Comparison of ENCODE assay signal across 9 cellular contexts in genomic region chr7:80916770-80917681, GRCh38. TPM values are rescaled to one million over a fixed set of nuclear protein-coding genes. Genes with fewer than 3 reads are reported as not detected.
DNase-seq lines count a peak whose midpoint lies in the region; ATAC-seq and TF ChIP-seq lines count a peak whose summit lies in the region.
"Had no signal": no experiment of that assay in that cellular context is flagged by ENCODE, and none has a peak within 500 bp of the region (broad histone marks: within the 10 kb centered on the region; RNA-seq: fewer than 3 reads in every experiment).

No MANE protein-coding gene starts in this region.

- H3K36me3 Mint-ChIP-seq in natural killer cell treated with Interleukin-12 subunit alpha and Interleukin-12 subunit beta and Interleukin-15 and Interleukin-18, amount 100 ng/mL, for 72 hours: peaks cover 5% of the 10 kb centered on the region
- H3K36me3 Mint-ChIP-seq: activated naive CD8-positive, alpha-beta T cell treated with anti-CD3 and anti-CD28 coated beads, Interleukin-2, amount 10 ng/mL, durations not matched to agents 7 days and 5 days had no signal

- H3K4me1 ChIP-seq in Panc1 (ENCODE audit: control insufficient read depth, insufficient read depth, low read length) (peaks cover 51% of the 10 kb centered on the region), sigmoid colon (peaks cover 0 to 57% (median 35%) of the 10 kb centered on the region in 4 donors), ovary (ENCODE audit: insufficient read depth) (no peaks in the 10 kb centered on the region)

- H3K27ac ChIP-seq in Panc1 (ENCODE audit: low read length) (peak overlapping the region; percentile 100), sigmoid colon (peak overlapping the region in 3 of 4 donors; percentile 83 to 91 (median 86)), ovary (no peak overlapping the region)

- peaks cover 0 to 7% of the 10 kb centered on the region in 2 donors for H3K4me1 Mint-ChIP-seq in natural killer cell treated with Interleukin-12 subunit alpha and Interleukin-12 subunit beta and Interleukin-15 and Interleukin-18, amount 100 ng/mL, for 72 hours (ENCODE audit: low read depth in 2 of 2)

- BruUV-seq in Panc1 (replicated peaks; lab: Mats Ljungman, UMichigan): no TSS peak

- H3K27ac Mint-ChIP-seq in natural killer cell treated with Interleukin-12 subunit alpha and Interleukin-12 subunit beta and Interleukin-15 and Interleukin-18, amount 100 ng/mL, for 72 hours: no peak overlapping the region
- H3K27ac Mint-ChIP-seq: activated naive CD8-positive, alpha-beta T cell treated with anti-CD3 and anti-CD28 coated beads, Interleukin-2, amount 10 ng/mL, durations not matched to agents 7 days and 5 days had no signal

- in situ Hi-C loops in Panc1 (cut with HindIII; ENCODE audit: low pct_unique_long_range_greater_than_20kb, low sequenced_read_pairs): no loop called here

- CTCF ChIA-PET in Panc1 (lab: Charles Lee): interaction anchor here (0.9 kb wide), 1 partner anchor 553 kb away, joined by 3 read pairs; no protein-coding TSS in a partner anchor

- POLR2A ChIA-PET in Panc1 (lab: Charles Lee): no interaction called here

- H3K27me3 ChIP-seq in Panc1 (ENCODE audit: control insufficient read depth, insufficient read depth, low read length): no peaks in the 10 kb centered on the region
- no peaks in the 10 kb centered on the region for H3K27me3 ChIP-seq in sigmoid colon
- H3K27me3 ChIP-seq in ovary: no peaks in the 10 kb centered on the region

- H3K9me3 ChIP-seq in Panc1 (ENCODE audit: control insufficient read depth, insufficient read depth, low read depth, low read length) (no peaks in the 10 kb centered on the region), sigmoid colon (no peaks in the 10 kb centered on the region), ovary (no peaks in the 10 kb centered on the region)

- peaks cover 7 to 34% of the 10 kb centered on the region in 2 donors for H3K27me3 Mint-ChIP-seq in natural killer cell treated with Interleukin-12 subunit alpha and Interleukin-12 subunit beta and Interleukin-15 and Interleukin-18, amount 100 ng/mL, for 72 hours

- 67 to 78% methylated on average over 3 of the region's 3 CpGs for WGBS in sigmoid colon, 2 donors
- WGBS in ovary, 3 donors: 65 to 75% (median 74%) methylated on average over 3 of the region's 3 CpGs

- intact Hi-C loops in Panc1 (cut with micrococcal nuclease; ENCODE audit: unreplicated experiment) (loop anchor here (5.0 kb wide), 2 partner anchors 530 to 555 kb away; no protein-coding TSS in a partner anchor), sigmoid colon (cut with DNase I) (loop anchor here (5.0 kb wide), 4 partner anchors 135 to 530 kb away; no protein-coding TSS in a partner anchor), ovary (cut with DNase I) (loop anchor here in 2 of 4 donors (2.0 to 10.0 kb wide), 2 partner anchors 28 to 192 kb away; no protein-coding TSS in a partner anchor)

- peaks cover 27% of the 10 kb centered on the region for H3K36me3 ChIP-seq in Panc1 (ENCODE audit: control insufficient read depth, insufficient read depth, low read length)
- H3K36me3 ChIP-seq in sigmoid colon: peaks cover 0 to 12% (median 2%) of the 10 kb centered on the region in 4 donors
- no peaks in the 10 kb centered on the region for H3K36me3 ChIP-seq in ovary

- no peaks in the 10 kb centered on the region for H3K9me3 Mint-ChIP-seq in natural killer cell treated with Interleukin-12 subunit alpha and Interleukin-12 subunit beta and Interleukin-15 and Interleukin-18, amount 100 ng/mL, for 72 hours
- H3K9me3 Mint-ChIP-seq: activated naive CD8-positive, alpha-beta T cell treated with anti-CD3 and anti-CD28 coated beads, Interleukin-2, amount 10 ng/mL, durations not matched to agents 7 days and 5 days had no signal

- no peak for ATAC-seq in Panc1
- no peak for ATAC-seq in natural killer cell treated with Interleukin-12 subunit alpha and Interleukin-12 subunit beta and Interleukin-15 and Interleukin-18, amount 100 ng/mL, for 72 hours

- TF ChIP-seq POLR2A in sigmoid colon (IDR thresholded peaks at IDR 0.05) (no peak), ovary (IDR thresholded peaks at IDR 0.05) (no peak)

- TF ChIP-seq CTCF in Panc1 (IDR thresholded peaks at IDR 0.05) (peak; percentile 66; the same call in 1 of the 2 replicates), fibroblast of pulmonary artery (IDR thresholded peaks at IDR 0.05; ENCODE audit: low read length, missing control alignments) (peak; percentile 63), sigmoid colon (IDR thresholded peaks at IDR 0.05) (peak in 2 of 4 experiments; percentile 12 to 18), ovary (IDR thresholded peaks at IDR 0.05) (no peak)

- no peak overlapping the region for H3K4me3 Mint-ChIP-seq in natural killer cell treated with Interleukin-12 subunit alpha and Interleukin-12 subunit beta and Interleukin-15 and Interleukin-18, amount 100 ng/mL, for 72 hours
- H3K4me3 Mint-ChIP-seq: activated naive CD8-positive, alpha-beta T cell treated with anti-CD3 and anti-CD28 coated beads, Interleukin-2, amount 10 ng/mL, durations not matched to agents 7 days and 5 days had no signal

- H3K4me3 ChIP-seq in Panc1 (ENCODE audit: low read depth in 2 of 2, low read length in 2 of 2) (peak overlapping the region; percentile 95 to 99), fibroblast of pulmonary artery (replicated peaks; ENCODE audit: low read depth, low read length) (peak overlapping the region; percentile 79), sigmoid colon (peak overlapping the region; percentile 46 to 70 (median 64)), ovary (no peak overlapping the region)

- peak; percentile 78 for DNase-seq in H4 (ENCODE audit: low spot score)
- DNase-seq in Panc1 (ENCODE audit: low read depth, low spot score): peak; percentile 96
- DNase-seq in fibroblast of pulmonary artery (ENCODE audit: low read depth): peak; percentile 72
- no peak for DNase-seq in sigmoid colon
- no peak for DNase-seq in ovary
- DNase-seq in natural killer cell treated with Interleukin-12 subunit alpha and Interleukin-12 subunit beta and Interleukin-15 and Interleukin-18, amount 100 ng/mL, for 72 hours (ENCODE audit: low spot score): no peak
- no peak for DNase-seq in activated naive CD4-positive, alpha-beta T cell (lab: John Stamatoyannopoulos, UW)
- no peak for DNase-seq in NCI-H146 treated with DMSO at 0.1 percent for 48 hours (lab: John Stamatoyannopoulos, UW; ENCODE audit: unreplicated experiment)
- DNase-seq: activated naive CD8-positive, alpha-beta T cell treated with anti-CD3 and anti-CD28 coated beads, Interleukin-2, amount 10 ng/mL, durations not matched to agents 7 days and 5 days had no signal

- no peak for TF ChIP-seq EP300 in sigmoid colon (IDR thresholded peaks at IDR 0.05)
- TF ChIP-seq EP300 in ovary (IDR thresholded peaks at IDR 0.05): no peak

RNA-seq across cellular contexts. Expression of gene SEMA3C, which starts 1.8 kb away (rescaled TPM):
- 135 and 150 TPM in 2 replicates for total RNA-seq in H4 (2014; rRNA removed; shearing (Covaris generic))
- 232 TPM for total RNA-seq in Panc1 (2021; ENCODE audit: unreplicated experiment)
- polyA plus RNA-seq in Panc1 (2012; ENCODE audit: insufficient read length): 166 TPM
- total RNA-seq in sigmoid colon: 100 to 1,000 TPM; 213 to 298 (median 250) TPM
- 10 to 100 TPM in 1 of 3 donors, 1 to 10 TPM in 2; 8.4 to 20.6 (median 8.6) TPM for polyA plus RNA-seq in sigmoid colon
- 10 to 100 TPM; 20.1 to 91.9 (median 56.5) TPM for total RNA-seq in ovary
- polyA plus RNA-seq in ovary: 10 to 100 TPM; 23.9 to 53.5 TPM
- total RNA-seq in natural killer cell treated with Interleukin-12 subunit alpha and Interleukin-12 subunit beta and Interleukin-15 and Interleukin-18, amount 100 ng/mL, for 72 hours: 1 to 10 TPM in 1 of 2 donors, not detected in 1; 1.1 TPM

Comparison
In these comparisons a context has a peak if more than half of its experiments do, and no peak if none do; other contexts are left out.
1. DNase-seq: peak in H4 (single experiment), Panc1 (single experiment) and fibroblast of pulmonary artery (single experiment); none in sigmoid colon (single experiment), ovary (0 of 5), natural killer cell treated with Interleukin-12 subunit alpha and Interleukin-12 subunit beta and Interleukin-15 and Interleukin-18, amount 100 ng/mL, for 72 hours (single experiment), activated naive CD4-positive, alpha-beta T cell (0 of 4) and NCI-H146 treated with DMSO at 0.1 percent for 48 hours (single experiment).
2. H3K27ac ChIP-seq: peak in Panc1 (single experiment) and sigmoid colon (3 of 4); none in ovary (0 of 2).
3. CTCF ChIP-seq: peak in Panc1 (single experiment) and fibroblast of pulmonary artery (single experiment); none in ovary (0 of 3).
4. RNA of gene SEMA3C, which starts 1.8 kb away (total RNA-seq): 213 to 298 TPM in sigmoid colon, 232 TPM in Panc1 (single experiment), 135 to 150 TPM in H4 and 20.1 to 91.9 TPM in ovary; 1.1 TPM in natural killer cell treated with Interleukin-12 subunit alpha and Interleukin-12 subunit beta and Interleukin-15 and Interleukin-18, amount 100 ng/mL, for 72 hours; every median in the first group is over 10 times any median in the second.